27 cellular contexts compared by ENCODE assay signal in genomic region chr11:60338053-60338452, GRCh38. TPM values are rescaled to one million over a fixed set of nuclear protein-coding genes. Genes with fewer than 3 reads are reported as not detected.
"Had no signal": no experiment of that assay in that cellular context is flagged by ENCODE, and none has a peak within 500 bp of the region (broad histone marks: within the 10 kb centered on the region; RNA-seq: fewer than 3 reads in every experiment).

No MANE protein-coding gene starts in this region.

- H3K9me3 Mint-ChIP-seq: T-cell had no signal

- H3K27ac ChIP-seq: RWPE1 had no signal

- H3K36me3 Mint-ChIP-seq: T-cell had no signal

- H3K4me3 ChIP-seq: MG63 had no signal

- H3K4me3 Mint-ChIP-seq: T-cell had no signal

- H3K4me1 Mint-ChIP-seq: T-cell had no signal

- FAIRE-seq: HepG2 had no signal

- H3K27ac Mint-ChIP-seq: T-cell had no signal

- ATAC-seq: HepG2, Panc1, PC-3, T-cell had no signal

- H3K4me2 ChIP-seq: SK-N-SH had no signal

- DNase-seq: IMR-90, Karpas-422, KG1, MG63, NCI-H1092 treated with DMSO at 0.1 percent for 48 hours, NCI-H1436, NCI-H187, NCI-H2029, NCI-H2081 treated with DMSO at 0.1 percent for 48 hours, NCI-H2171, NCI-H226, NCI-H446, NCI-H510A, NCI-H524 treated with DMSO at 0.1 percent for 48 hours, NCI-H69, NCI-H774, PC-3, SHP77, SK-N-SH, SW 1271, T-cell had no signal

- H3K9ac ChIP-seq: SK-N-SH had no signal

- H3K27me3 ChIP-seq: MG63 had no signal

- H3K9me3 ChIP-seq: MG63, SK-N-SH had no signal

- H3K36me3 ChIP-seq: MG63 had no signal

RNA-seq across cellular contexts. Expression of gene MS4A6E, which starts 11.0 kb away (rescaled TPM):
- total RNA-seq: HepG2, HT1080, IMR-90, OCI-LY7, PC-3, SK-MEL-5, T-cell had no signal
- polyA plus RNA-seq: HepG2, IMR-90, SK-N-SH had no signal

RNA-seq across cellular contexts. Expression of gene MS4A7, which starts 40.3 kb away (rescaled TPM):
- total RNA-seq: HepG2, HT1080, IMR-90, SK-MEL-5 had no signal
- polyA plus RNA-seq: HepG2, IMR-90, SK-N-SH had no signal

RNA-seq across cellular contexts. Expression of gene MS4A4A, which starts 57.6 kb away (rescaled TPM):
- total RNA-seq: HepG2, HT1080, IMR-90, OCI-LY7, PC-3, SK-MEL-5 had no signal
- polyA plus RNA-seq: HepG2, IMR-90, SK-N-SH had no signal

RNA-seq across cellular contexts. Expression of gene MS4A14, which starts 58.2 kb away (rescaled TPM):
- total RNA-seq: HepG2, HT1080, IMR-90, OCI-LY7, SK-MEL-5 had no signal
- polyA plus RNA-seq: HepG2, IMR-90, SK-N-SH had no signal
